Comparison of ENCODE assay signal across 1 cellular context in genomic region chr2:98734823-98735260, GRCh38.
TF ChIP-seq lines count a peak whose summit lies in the region.

No MANE protein-coding gene starts in this region.

TF ChIP-seq in HepG2, 621 proteins besides CTCF, POLR2A, EP300 and RAD21 (continued from another document and continues in another):
- no peak for TF ChIP-seq THAP9 (CRISPR knock-in tag; IDR thresholded peaks at IDR 0.05; ENCODE audit: borderline replicate concordance)
- TF ChIP-seq, protein P1, sequence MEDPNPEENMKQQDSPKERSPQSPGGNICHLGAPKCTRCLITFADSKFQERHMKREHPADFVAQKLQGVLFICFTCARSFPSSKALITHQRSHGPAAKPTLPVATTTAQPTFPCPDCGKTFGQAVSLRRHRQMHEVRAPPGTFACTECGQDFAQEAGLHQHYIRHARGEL (CRISPR knock-in tag; IDR thresholded peaks at IDR 0.05) = no peak
- TF ChIP-seq SAFB2 (CRISPR knock-in tag; IDR thresholded peaks at IDR 0.05; ENCODE audit: borderline replicate concordance, low read depth) = no peak; the same call in 1 of the 2 replicates
- TF ChIP-seq XRCC5 (optimal IDR thresholded peaks at IDR 0.05; ENCODE audit: low read length) = peak; percentile 28
- no peak for TF ChIP-seq MXD4 (CRISPR knock-in tag; IDR thresholded peaks at IDR 0.05)
- no peak for TF ChIP-seq ZBTB4 (CRISPR knock-in tag; IDR thresholded peaks at IDR 0.05; ENCODE audit: borderline replicate concordance)
- 0 out of 2 replicates have a peak, but pooled peaks have one; percentile 45 for TF ChIP-seq ZSCAN20 (CRISPR knock-in tag; IDR thresholded peaks at IDR 0.05; ENCODE audit: borderline replicate concordance)
- no peak for TF ChIP-seq HNRNPL (IDR thresholded peaks at IDR 0.05; ENCODE audit: low read depth, low read length)
- no peak for TF ChIP-seq ZNF775 (CRISPR knock-in tag; IDR thresholded peaks at IDR 0.05; ENCODE audit: borderline replicate concordance)
- no peak for TF ChIP-seq PLRG1 (conservative IDR thresholded peaks at IDR 0.05)
- TF ChIP-seq ZNF317 (CRISPR knock-in tag; IDR thresholded peaks at IDR 0.05) = peak; percentile 70; the same call in 1 of the 2 replicates
- no peak for TF ChIP-seq KLF12 (CRISPR knock-in tag; IDR thresholded peaks at IDR 0.05; ENCODE audit: borderline replicate concordance)
- TF ChIP-seq ZIK1 (CRISPR knock-in tag; IDR thresholded peaks at IDR 0.05; ENCODE audit: borderline replicate concordance, low read depth) = no peak
- no peak for TF ChIP-seq NRL (CRISPR knock-in tag; IDR thresholded peaks at IDR 0.05; ENCODE audit: borderline replicate concordance)
- no peak for TF ChIP-seq ZNF263 (CRISPR knock-in tag; IDR thresholded peaks at IDR 0.05)
- TF ChIP-seq ISX (CRISPR knock-in tag; conservative IDR thresholded peaks at IDR 0.05) = no peak
- no peak for TF ChIP-seq ESRRA (CRISPR knock-in tag; IDR thresholded peaks at IDR 0.05; ENCODE audit: low read depth)
- no peak for TF ChIP-seq ZNF674 (CRISPR knock-in tag; IDR thresholded peaks at IDR 0.05; ENCODE audit: low read depth)
- TF ChIP-seq BRCA1 (CRISPR knock-in tag; IDR thresholded peaks at IDR 0.05) = no peak
- TF ChIP-seq EEA1 (CRISPR knock-in tag; IDR thresholded peaks at IDR 0.05; ENCODE audit: borderline replicate concordance) = no peak
- TF ChIP-seq, protein P2, sequence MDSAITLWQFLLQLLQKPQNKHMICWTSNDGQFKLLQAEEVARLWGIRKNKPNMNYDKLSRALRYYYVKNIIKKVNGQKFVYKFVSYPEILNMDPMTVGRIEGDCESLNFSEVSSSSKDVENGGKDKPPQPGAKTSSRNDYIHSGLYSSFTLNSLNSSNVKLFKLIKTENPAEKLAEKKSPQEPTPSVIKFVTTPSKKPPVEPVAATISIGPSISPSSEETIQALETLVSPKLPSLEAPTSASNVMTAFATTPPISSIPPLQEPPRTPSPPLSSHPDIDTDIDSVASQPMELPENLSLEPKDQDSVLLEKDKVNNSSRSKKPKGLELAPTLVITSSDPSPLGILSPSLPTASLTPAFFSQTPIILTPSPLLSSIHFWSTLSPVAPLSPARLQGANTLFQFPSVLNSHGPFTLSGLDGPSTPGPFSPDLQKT (CRISPR knock-in tag; IDR thresholded peaks at IDR 0.05; ENCODE audit: borderline replicate concordance) = no peak
- no peak for TF ChIP-seq MYNN (CRISPR knock-in tag; IDR thresholded peaks at IDR 0.05; ENCODE audit: low read depth)
- no peak for TF ChIP-seq ZNF607 (CRISPR knock-in tag; IDR thresholded peaks at IDR 0.05; ENCODE audit: borderline replicate concordance)
- peak; percentile 61; the same call in 1 of the 2 replicates for TF ChIP-seq TARDBP (CRISPR knock-in tag; IDR thresholded peaks at IDR 0.05)
- TF ChIP-seq ELF4 (CRISPR knock-in tag; IDR thresholded peaks at IDR 0.05; ENCODE audit: borderline replicate concordance) = no peak
- no peak for TF ChIP-seq ZNF557 (CRISPR knock-in tag; IDR thresholded peaks at IDR 0.05)
- TF ChIP-seq GLI4 (CRISPR knock-in tag; IDR thresholded peaks at IDR 0.05; ENCODE audit: borderline replicate concordance) = no peak
- TF ChIP-seq KDM6A (CRISPR knock-in tag; IDR thresholded peaks at IDR 0.05; ENCODE audit: low read depth) = peak; percentile 45
- no peak for TF ChIP-seq ZNF251 (CRISPR knock-in tag; IDR thresholded peaks at IDR 0.05)
- TF ChIP-seq TSC22D2 (CRISPR knock-in tag; IDR thresholded peaks at IDR 0.05; ENCODE audit: borderline replicate concordance) = no peak
- no peak for TF ChIP-seq REL (CRISPR knock-in tag; conservative IDR thresholded peaks at IDR 0.05)
- no peak for TF ChIP-seq REPIN1 (CRISPR knock-in tag; IDR thresholded peaks at IDR 0.05; ENCODE audit: borderline replicate concordance, low read depth)
- TF ChIP-seq MAZ (IDR thresholded peaks at IDR 0.05; ENCODE audit: borderline replicate concordance, low read depth, low read length) = no peak
- TF ChIP-seq MAZ (CRISPR knock-in tag; IDR thresholded peaks at IDR 0.05; ENCODE audit: low read depth) = no peak
- TF ChIP-seq CHCHD3 (CRISPR knock-in tag; IDR thresholded peaks at IDR 0.05) = no peak
- no peak for TF ChIP-seq NFAT5 (CRISPR knock-in tag; IDR thresholded peaks at IDR 0.05)
- no peak for TF ChIP-seq ZFP91 (CRISPR knock-in tag; IDR thresholded peaks at IDR 0.05; ENCODE audit: borderline replicate concordance)
- no peak for TF ChIP-seq YY1 (IDR thresholded peaks at IDR 0.05; ENCODE audit: insufficient read depth, insufficient replicate concordance, low read depth, low read length)
- TF ChIP-seq DNMT3B (CRISPR knock-in tag; conservative IDR thresholded peaks at IDR 0.05) = peak; percentile 91
- no peak; the same call in none of the 2 replicates for TF ChIP-seq ONECUT2 (CRISPR knock-in tag; IDR thresholded peaks at IDR 0.05)
- TF ChIP-seq, protein P3, sequence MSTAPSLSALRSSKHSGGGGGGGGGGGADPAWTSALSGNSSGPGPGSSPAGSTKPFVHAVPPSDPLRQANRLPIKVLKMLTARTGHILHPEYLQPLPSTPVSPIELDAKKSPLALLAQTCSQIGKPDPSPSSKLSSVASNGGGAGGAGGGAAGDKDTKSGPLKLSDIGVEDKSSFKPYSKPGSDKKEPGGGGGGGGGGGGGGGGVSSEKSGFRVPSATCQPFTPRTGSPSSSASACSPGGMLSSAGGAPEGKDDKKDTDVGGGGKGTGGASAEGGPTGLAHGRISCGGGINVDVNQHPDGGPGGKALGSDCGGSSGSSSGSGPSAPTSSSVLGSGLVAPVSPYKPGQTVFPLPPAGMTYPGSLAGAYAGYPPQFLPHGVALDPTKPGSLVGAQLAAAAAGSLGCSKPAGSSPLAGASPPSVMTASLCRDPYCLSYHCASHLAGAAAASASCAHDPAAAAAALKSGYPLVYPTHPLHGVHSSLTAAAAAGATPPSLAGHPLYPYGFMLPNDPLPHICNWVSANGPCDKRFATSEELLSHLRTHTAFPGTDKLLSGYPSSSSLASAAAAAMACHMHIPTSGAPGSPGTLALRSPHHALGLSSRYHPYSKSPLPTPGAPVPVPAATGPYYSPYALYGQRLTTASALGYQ (CRISPR knock-in tag; IDR thresholded peaks at IDR 0.05) = peak; percentile 94; the same call in 1 of the 2 replicates
- TF ChIP-seq STAT6 (CRISPR knock-in tag; IDR thresholded peaks at IDR 0.05; ENCODE audit: borderline replicate concordance) = no peak
- TF ChIP-seq, protein P4, sequence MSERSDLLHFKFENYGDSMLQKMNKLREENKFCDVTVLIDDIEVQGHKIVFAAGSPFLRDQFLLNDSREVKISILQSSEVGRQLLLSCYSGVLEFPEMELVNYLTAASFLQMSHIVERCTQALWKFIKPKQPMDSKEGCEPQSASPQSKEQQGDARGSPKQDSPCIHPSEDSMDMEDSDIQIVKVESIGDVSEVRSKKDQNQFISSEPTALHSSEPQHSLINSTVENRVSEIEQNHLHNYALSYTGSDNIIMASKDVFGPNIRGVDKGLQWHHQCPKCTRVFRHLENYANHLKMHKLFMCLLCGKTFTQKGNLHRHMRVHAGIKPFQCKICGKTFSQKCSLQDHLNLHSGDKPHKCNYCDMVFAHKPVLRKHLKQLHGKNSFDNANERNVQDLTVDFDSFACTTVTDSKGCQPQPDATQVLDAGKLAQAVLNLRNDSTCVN (CRISPR knock-in tag; IDR thresholded peaks at IDR 0.05; ENCODE audit: borderline replicate concordance) = no peak
